In the genomic region with DNA sequence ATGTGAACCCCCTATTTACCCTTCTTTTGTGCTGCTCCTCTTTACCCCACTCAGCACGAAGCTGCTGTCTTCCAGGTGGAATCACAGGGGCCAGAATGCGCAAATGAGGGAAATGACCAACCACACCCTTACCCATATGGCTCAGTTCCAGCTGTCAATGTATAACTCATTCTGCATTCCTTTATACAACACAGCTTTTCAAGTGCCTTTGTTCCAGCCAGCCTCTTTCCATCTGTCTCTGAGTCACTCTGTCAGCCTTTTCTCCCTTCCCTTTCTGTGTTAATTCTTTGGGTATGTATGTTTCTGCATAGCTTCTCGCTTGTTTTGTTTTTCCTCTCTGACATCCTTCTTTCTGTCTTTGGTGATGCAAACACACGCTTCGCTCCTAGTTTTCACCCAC, we compare ENCODE assay signal across 11 cellular contexts. TPM values are rescaled to one million over a fixed set of nuclear protein-coding genes. Genes with fewer than 3 reads are reported as not detected.
DNase-seq lines count a peak whose midpoint lies in the region; ATAC-seq, FAIRE-seq and TF ChIP-seq lines count a peak whose summit lies in the region.
"Had no signal": no experiment of that assay in that cellular context is flagged by ENCODE, and none has a peak within 500 bp of the region (broad histone marks: within the 10 kb centered on the region; RNA-seq: fewer than 3 reads in every experiment).

No MANE protein-coding gene starts in this region.

- TF ChIP-seq CTCF in Calu3 (IDR thresholded peaks at IDR 0.05; ENCODE audit: unreplicated experiment): no peak

- no peak for ATAC-seq in HG03469 (IDR thresholded peaks at IDR 0.05; ENCODE audit: unreplicated experiment)
- ATAC-seq in GM18502 (IDR thresholded peaks at IDR 0.05; ENCODE audit: poor library complexity, unreplicated experiment): no peak
- ATAC-seq: activated T-cell treated with anti-CD3 and anti-CD28 coated beads, Interleukin-2, amount 50 U/mL, for 72 hours had no signal

- no peaks in the 10 kb centered on the region for H3K27me3 Mint-ChIP-seq in Calu3 (ENCODE audit: unreplicated experiment)
- H3K27me3 Mint-ChIP-seq in activated naive CD4-positive, alpha-beta T cell treated with anti-CD3 and anti-CD28 coated beads for 36 hours (ENCODE audit: low read depth): no peaks in the 10 kb centered on the region

- no peaks in the 10 kb centered on the region for H3K9me3 Mint-ChIP-seq in Calu3 (ENCODE audit: low read depth, unreplicated experiment)
- no peaks in the 10 kb centered on the region for H3K9me3 Mint-ChIP-seq in activated naive CD4-positive, alpha-beta T cell treated with anti-CD3 and anti-CD28 coated beads for 36 hours
- H3K9me3 Mint-ChIP-seq: activated T-cell treated with anti-CD3 and anti-CD28 coated beads, Interleukin-2, amount 50 U/mL, for 72 hours had no signal

- FAIRE-seq in frontal cortex (lab: Jason Lieb, UNC): no peak
- FAIRE-seq: G401.6 had no signal

- H3K4me1 Mint-ChIP-seq in Calu3 (ENCODE audit: low read depth, unreplicated experiment): peaks cover 29% of the 10 kb centered on the region
- no peaks in the 10 kb centered on the region for H3K4me1 Mint-ChIP-seq in activated naive CD4-positive, alpha-beta T cell treated with anti-CD3 and anti-CD28 coated beads for 36 hours (ENCODE audit: low read depth)

- CTCF ChIA-PET in Calu3 (lab: Charles Lee): interaction anchor here (0.9 kb wide), 1 partner anchor 27 kb away, joined by 3 read pairs; no protein-coding TSS in a partner anchor
- CTCF ChIA-PET in activated naive CD4-positive, alpha-beta T cell treated with anti-CD3 and anti-CD28 coated beads for 36 hours (lab: Charles Lee): no interaction called here

- BruUV-seq in Calu3 (replicated peaks; lab: Mats Ljungman, UMichigan): no TSS peak

- DNase-seq in Calu3 (peak; percentile 67), NCI-H345 (lab: John Stamatoyannopoulos, UW) (peak; percentile 15), dermis blood vessel endothelial cell (peak; percentile 27), mucosa of gallbladder (ENCODE audit: low spot score) (peak; percentile 42), frontal cortex (ENCODE audit: low spot score in 2 of 2) (no peak)
- no peak for DNase-seq in activated naive CD4-positive, alpha-beta T cell treated with anti-CD3 and anti-CD28 coated beads for 36 hours
- DNase-seq: activated T-cell treated with anti-CD3 and anti-CD28 coated beads, Interleukin-2, amount 50 U/mL, for 72 hours had no signal

- peak overlapping the region; percentile 91 for H3K27ac Mint-ChIP-seq in Calu3 (ENCODE audit: unreplicated experiment)
- H3K27ac Mint-ChIP-seq in activated naive CD4-positive, alpha-beta T cell treated with anti-CD3 and anti-CD28 coated beads for 36 hours: no peak overlapping the region
- H3K27ac Mint-ChIP-seq: activated T-cell treated with anti-CD3 and anti-CD28 coated beads, Interleukin-2, amount 50 U/mL, for 72 hours had no signal

- H3K36me3 Mint-ChIP-seq in Calu3 (ENCODE audit: insufficient read depth, unreplicated experiment): no peaks in the 10 kb centered on the region
- no peaks in the 10 kb centered on the region for H3K36me3 Mint-ChIP-seq in activated naive CD4-positive, alpha-beta T cell treated with anti-CD3 and anti-CD28 coated beads for 36 hours (ENCODE audit: low read depth)

- intact Hi-C loops in Calu3 (cut with micrococcal nuclease; ENCODE audit: unreplicated experiment): loop anchor here (5.0 kb wide), 1 partner anchor 270 kb away; no protein-coding TSS in a partner anchor
- intact Hi-C loops in activated naive CD4-positive, alpha-beta T cell treated with anti-CD3 and anti-CD28 coated beads for 36 hours (cut with micrococcal nuclease): no loop called here

- peak overlapping the region; percentile 55 for H3K4me3 Mint-ChIP-seq in Calu3 (ENCODE audit: low read depth, unreplicated experiment)
- no peak overlapping the region for H3K4me3 Mint-ChIP-seq in activated naive CD4-positive, alpha-beta T cell treated with anti-CD3 and anti-CD28 coated beads for 36 hours
- H3K4me3 Mint-ChIP-seq: activated T-cell treated with anti-CD3 and anti-CD28 coated beads, Interleukin-2, amount 50 U/mL, for 72 hours had no signal

RNA-seq across cellular contexts. Expression of a gene that starts 54.6 kb away (rescaled TPM):
- total RNA-seq in Calu3 (2022) (not detected in 2 replicates), dermis blood vessel endothelial cell (not detected in 2 replicates), mucosa of gallbladder (not detected), frontal cortex (not detected)
- not detected for total RNA-seq in activated naive CD4-positive, alpha-beta T cell treated with anti-CD3 and anti-CD28 coated beads for 36 hours
- total RNA-seq: activated T-cell treated with anti-CD3 and anti-CD28 coated beads, Interleukin-2, amount 50 U/mL, for 72 hours; T-helper 2 cell treated with Interferon-gamma antibody and Interleukin-4, amounts not matched to agents 100 ng/mL and 5 ng/mL, for 36 hours had no signal

Comparison
In these comparisons a context has a peak if more than half of its experiments do, and no peak if none do; other contexts are left out.
1. DNase-seq: peak in Calu3 (single experiment), NCI-H345 (single experiment), dermis blood vessel endothelial cell (single experiment) and mucosa of gallbladder (single experiment); none in activated naive CD4-positive, alpha-beta T cell treated with anti-CD3 and anti-CD28 coated beads for 36 hours (single experiment) and frontal cortex (0 of 2).